In the genomic region with DNA sequence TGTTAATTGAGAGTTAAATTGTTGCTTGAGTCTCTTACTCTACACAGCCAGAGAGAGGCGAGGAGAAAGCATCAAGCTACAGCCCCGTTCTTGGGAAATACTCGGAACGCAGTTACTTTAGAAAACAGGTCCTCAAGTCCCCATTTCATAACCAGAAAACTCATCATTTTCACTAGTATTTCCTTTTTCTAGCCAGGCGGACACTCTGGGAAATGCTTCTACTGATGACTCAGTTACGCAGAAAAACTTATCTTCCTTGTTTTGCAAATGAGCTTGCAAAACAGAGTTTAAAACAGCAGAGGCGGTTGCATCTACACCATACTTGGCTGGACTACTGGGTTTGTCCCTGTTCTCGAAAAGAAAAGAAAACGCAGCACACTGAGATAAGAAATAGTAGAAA, we compare ENCODE assay signal across 13 cellular contexts.
DNase-seq lines count a peak whose midpoint lies in the region.
"Had no signal": no experiment of that assay in that cellular context is flagged by ENCODE, and none has a peak within 500 bp of the region (broad histone marks: within the 10 kb centered on the region; RNA-seq: fewer than 3 reads in every experiment).

No MANE protein-coding gene starts in this region.

- peak overlapping the region; percentile 64 for H3K27ac ChIP-seq in mesodermal cell (ENCODE audit: low read depth, low read length, severe bottlenecking)
- H3K27ac ChIP-seq: Peyer's patch, psoas muscle had no signal

- peak; percentile 71 for DNase-seq in CD1c-positive myeloid dendritic cell (ENCODE audit: extremely low spot score)
- peak; percentile 25 for DNase-seq in SKM-1 (lab: John Stamatoyannopoulos, UW; ENCODE audit: unreplicated experiment)
- peak; percentile 59 for DNase-seq in fibroblast of peridontal ligament (ENCODE audit: extremely low read depth)
- no peak for DNase-seq in NCI-H2081 treated with DMSO at 0.1 percent for 48 hours (lab: John Stamatoyannopoulos, UW)
- DNase-seq in NCI-H128 (lab: John Stamatoyannopoulos, UW; ENCODE audit: unreplicated experiment) = no peak
- no peak for DNase-seq in D341Med (ENCODE audit: low spot score)
- DNase-seq in DMS 273 (lab: John Stamatoyannopoulos, UW; ENCODE audit: unreplicated experiment) = no peak
- DNase-seq: dermis blood vessel endothelial cell; NCI-H1417 treated with DMSO at 0.1 percent for 48 hours; Peyer's patch; psoas muscle; stimulated activated CD4-positive, alpha-beta T cell treated with anti-CD3 and anti-CD28 coated beads, Interleukin-2, amount 100 ng/mL, for 48 hours had no signal

- peaks cover 6% of the 10 kb centered on the region for H3K9me3 ChIP-seq in mesodermal cell (ENCODE audit: control insufficient read depth, low read length)
- H3K9me3 ChIP-seq: Peyer's patch, psoas muscle had no signal

- no peak overlapping the region for H3K4me3 ChIP-seq in mesodermal cell (ENCODE audit: extremely low read depth, insufficient read depth, low read length, poor library complexity, severe bottlenecking)
- H3K4me3 ChIP-seq: Peyer's patch, psoas muscle had no signal

- peaks cover 26% of the 10 kb centered on the region for H3K4me1 ChIP-seq in mesodermal cell (ENCODE audit: control insufficient read depth, insufficient read depth, low read length, poor library complexity, severe bottlenecking)
- H3K4me1 ChIP-seq: Peyer's patch, psoas muscle had no signal

- no peaks in the 10 kb centered on the region for H3K36me3 ChIP-seq in mesodermal cell (ENCODE audit: control insufficient read depth, insufficient read depth, low read length)
- H3K36me3 ChIP-seq: Peyer's patch had no signal

- WGBS in mesodermal cell (ENCODE audit: insufficient coverage in 2 of 2), 2 experiments = 42 to 54% methylated on average over 7 of the region's 9 CpGs

Comparison
In these comparisons a context has a peak if more than half of its experiments do, and no peak if none do; other contexts are left out.
1. DNase-seq: peak in CD1c-positive myeloid dendritic cell (single experiment), SKM-1 (single experiment) and fibroblast of peridontal ligament (single experiment); none in NCI-H2081 treated with DMSO at 0.1 percent for 48 hours (single experiment), NCI-H128 (single experiment), D341Med (single experiment) and DMS 273 (single experiment).